ENCODE assay signal across 30 cellular contexts in genomic region chr2:7987992-7988391, GRCh38.
"Had no signal": no experiment of that assay in that cellular context is flagged by ENCODE, and none has a peak within 500 bp of the region (broad histone marks: within the 10 kb centered on the region; RNA-seq: fewer than 3 reads in every experiment).

No MANE protein-coding gene starts in this region.

- H3K9me3 ChIP-seq: ascending aorta, breast epithelium had no signal

- ATAC-seq: activated CD8-positive, alpha-beta T cell treated with anti-CD3 and anti-CD28 coated beads for 36 hours; activated T-cell treated with anti-CD3 and anti-CD28 coated beads, Interleukin-2, amount 50 U/mL, for 72 hours; activated T-helper 17 cell treated with anti-CD3 and anti-CD28 coated beads, Interleukin-2, amount 50 U/mL, for 72 hours had no signal

- H3K4me1 ChIP-seq: ascending aorta, breast epithelium had no signal

- H3K36me3 Mint-ChIP-seq: activated naive CD4-positive, alpha-beta T cell treated with anti-CD3 and anti-CD28 coated beads, Interleukin-2, amount 50 U/mL, for 24 hours had no signal

- H3K4me3 ChIP-seq: ascending aorta, breast epithelium, PC-9 had no signal

- FAIRE-seq: RCC 7860, TTC549 had no signal

- H2AFZ ChIP-seq: PC-9 had no signal

- H3K36me3 ChIP-seq: ascending aorta, breast epithelium had no signal

- H3K9me3 Mint-ChIP-seq: activated naive CD4-positive, alpha-beta T cell treated with anti-CD3 and anti-CD28 coated beads, Interleukin-2, amount 50 U/mL, for 24 hours had no signal

- DNase-seq: activated CD4-positive, alpha-beta T cell treated with anti-CD3 and anti-CD28 coated beads, Interleukin-2, amount 10 ng/mL, durations not matched to agents 24 days and 14 days; activated CD4-positive, alpha-beta T cell treated with anti-CD3 and anti-CD28 coated beads, Interleukin-2, amount 50 U/mL, for 4 hours; activated CD8-positive, alpha-beta T cell treated with anti-CD3 and anti-CD28 coated beads for 36 hours; activated gamma-delta T cell; activated naive CD4-positive, alpha-beta T cell treated with Interleukin-2 at 50 U/mL for 16 hours; activated naive CD8-positive, alpha-beta T cell treated with anti-CD3 and anti-CD28 coated beads, Interleukin-2, amount 10 ng/mL, durations not matched to agents 7 days and 5 days; activated T-cell treated with anti-CD3 and anti-CD28 coated beads, Interleukin-2, amount 50 U/mL, for 1 hour; activated T-cell treated with anti-CD3 and anti-CD28 coated beads, Interleukin-2, amount 50 U/mL, for 72 hours; amygdala; NCI-H1105; NCI-H1417 treated with DMSO at 0.1 percent for 48 hours; NCI-H187 treated with DMSO at 0.1 percent for 48 hours; NCI-H2081 treated with DMSO at 0.1 percent for 48 hours; NCI-H226; NCI-H446 treated with DMSO at 0.1 percent for 48 hours; NCI-H524; NCI-H69; NCI-H82; NK-92 treated with Interleukin-12 subunit alpha and Interleukin-12 subunit beta, amount 100 ng/mL, for 24 hours; PC-9; Right ventricle myocardium superior had no signal

- H3K4me3 Mint-ChIP-seq: activated CD4-positive, alpha-beta T cell treated with anti-CD3 and anti-CD28 coated beads, Interleukin-2, amount 10 ng/mL, durations not matched to agents 24 days and 14 days; activated CD8-positive, alpha-beta T cell treated with anti-CD3 and anti-CD28 coated beads for 36 hours; activated naive CD4-positive, alpha-beta T cell treated with anti-CD3 and anti-CD28 coated beads, Interleukin-2, amount 50 U/mL, for 24 hours; activated naive CD8-positive, alpha-beta T cell treated with anti-CD3 and anti-CD28 coated beads, Interleukin-2, amount 10 ng/mL, durations not matched to agents 7 days and 5 days; activated T-cell treated with anti-CD3 and anti-CD28 coated beads, Interleukin-2, amount 50 U/mL, for 72 hours; activated T-helper 17 cell treated with anti-CD3 and anti-CD28 coated beads, Interleukin-2, amount 50 U/mL, for 72 hours; T-helper 1 cell treated with Interleukin-12 subunit alpha and Interleukin-12 subunit beta and Interleukin-4 antibody, amounts not matched to agents 30 μg/mL and 1 μg/mL, for 36 hours; T-helper 2 cell treated with Interferon-gamma antibody and Interleukin-4, amounts not matched to agents 5 μg/mL and 100 μg/mL, for 36 hours had no signal

- H3K9ac ChIP-seq: KMS-11 had no signal

- H3K27ac Mint-ChIP-seq: activated CD4-positive, alpha-beta T cell treated with anti-CD3 and anti-CD28 coated beads, Interleukin-2, amount 10 ng/mL, durations not matched to agents 24 days and 14 days; activated CD8-positive, alpha-beta T cell treated with anti-CD3 and anti-CD28 coated beads for 36 hours; activated naive CD4-positive, alpha-beta T cell treated with anti-CD3 and anti-CD28 coated beads, Interleukin-2, amount 50 U/mL, for 24 hours; activated naive CD8-positive, alpha-beta T cell treated with anti-CD3 and anti-CD28 coated beads, Interleukin-2, amount 10 ng/mL, durations not matched to agents 7 days and 5 days; activated T-cell treated with anti-CD3 and anti-CD28 coated beads, Interleukin-2, amount 50 U/mL, for 72 hours; activated T-helper 17 cell treated with anti-CD3 and anti-CD28 coated beads, Interleukin-2, amount 50 U/mL, for 72 hours; T-helper 1 cell treated with Interleukin-12 subunit alpha and Interleukin-12 subunit beta and Interleukin-4 antibody, amounts not matched to agents 30 μg/mL and 1 μg/mL, for 36 hours; T-helper 2 cell treated with Interferon-gamma antibody and Interleukin-4, amounts not matched to agents 5 μg/mL and 100 μg/mL, for 36 hours had no signal

- H3K27me3 ChIP-seq: ascending aorta, breast epithelium had no signal

- H3K27ac ChIP-seq: ascending aorta, breast epithelium, KMS-11, PC-9 had no signal

- H3K4me2 ChIP-seq: KMS-11, PC-9 had no signal
